In genomic region chr17:7217113-7217987, GRCh38 we compare ENCODE assay signal across 1 cellular context.
TF ChIP-seq lines count a peak whose summit lies in the region.

No MANE protein-coding gene starts in this region.

TF ChIP-seq in IMR-90, 13 proteins besides CTCF, POLR2A, EP300 and RAD21:
- TF ChIP-seq MAZ (IDR thresholded peaks at IDR 0.05; ENCODE audit: borderline replicate concordance, low read depth, low read length) (peak; percentile 86), NFE2L2 (IDR thresholded peaks at IDR 0.05; ENCODE audit: low read depth, low read length) (no peak), MXI1 (IDR thresholded peaks at IDR 0.05; ENCODE audit: borderline replicate concordance, low read depth, low read length) (no peak), FOS (IDR thresholded peaks at IDR 0.05; ENCODE audit: low read depth, low read length) (no peak), MAFK (IDR thresholded peaks at IDR 0.05; ENCODE audit: low read depth, low read length) (no peak), BHLHE40 (IDR thresholded peaks at IDR 0.05; ENCODE audit: low read depth, low read length) (no peak)
